Comparison of ENCODE assay signal across 11 cellular contexts in the genomic region with DNA sequence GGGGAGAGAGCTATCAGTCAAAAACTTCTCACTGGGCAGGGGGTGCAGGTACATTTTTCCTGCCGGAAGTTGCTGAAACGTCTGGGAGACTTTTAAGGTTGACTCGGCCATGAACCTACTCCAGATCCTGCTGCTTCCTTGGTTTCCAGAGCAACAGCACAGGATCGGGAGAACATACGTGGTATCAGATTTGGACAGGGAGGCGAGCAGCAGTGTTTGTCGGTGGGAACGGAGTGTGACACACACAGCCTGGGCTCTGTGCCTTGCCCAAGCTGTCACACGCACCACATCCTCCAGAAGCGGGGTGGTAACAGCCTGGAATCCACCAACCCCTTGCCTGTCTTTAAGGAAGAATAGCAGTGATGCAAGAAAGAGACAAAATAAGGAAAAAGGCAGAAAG.
"Had no signal": no experiment of that assay in that cellular context is flagged by ENCODE, and none has a peak within 500 bp of the region (broad histone marks: within the 10 kb centered on the region; RNA-seq: fewer than 3 reads in every experiment).

No MANE protein-coding gene starts in this region.

- H3K9me3 ChIP-seq: lower lobe of right lung, neutrophil, sigmoid colon, suprapubic skin had no signal

- H3K27ac ChIP-seq: lower lobe of right lung, neutrophil, sigmoid colon, suprapubic skin had no signal

- DNase-seq: activated CD4-positive, alpha-beta T cell treated with anti-CD3 and anti-CD28 coated beads, Interleukin-2, amount 50 U/mL, for 1 hour; activated T-cell treated with anti-CD3 and anti-CD28 coated beads for 4 hours; foreskin melanocyte; lower lobe of right lung; naive B cell; sigmoid colon; stimulated activated CD4-positive, alpha-beta T cell treated with anti-CD3 and anti-CD28 coated beads, Interleukin-2, amount 100 ng/mL, for 24 hours; stimulated activated naive B cell treated with anti-CD40 and anti-IgM and Interleukin-4, amounts not matched to agents 10 μg/mL and 1 μg/mL and 100 μg/mL, for 72 hours had no signal

- H3K4me3 ChIP-seq: lower lobe of right lung, sigmoid colon, suprapubic skin had no signal

- ATAC-seq: esophagus mucosa; stimulated activated naive B cell treated with anti-CD40 and anti-IgM and Interleukin-4, amounts not matched to agents 10 μg/mL and 1 μg/mL and 100 μg/mL, for 72 hours had no signal

- H3K36me3 ChIP-seq: lower lobe of right lung, neutrophil, sigmoid colon, suprapubic skin had no signal

- H3K27me3 ChIP-seq: sigmoid colon, suprapubic skin had no signal
